In the genomic region with DNA sequence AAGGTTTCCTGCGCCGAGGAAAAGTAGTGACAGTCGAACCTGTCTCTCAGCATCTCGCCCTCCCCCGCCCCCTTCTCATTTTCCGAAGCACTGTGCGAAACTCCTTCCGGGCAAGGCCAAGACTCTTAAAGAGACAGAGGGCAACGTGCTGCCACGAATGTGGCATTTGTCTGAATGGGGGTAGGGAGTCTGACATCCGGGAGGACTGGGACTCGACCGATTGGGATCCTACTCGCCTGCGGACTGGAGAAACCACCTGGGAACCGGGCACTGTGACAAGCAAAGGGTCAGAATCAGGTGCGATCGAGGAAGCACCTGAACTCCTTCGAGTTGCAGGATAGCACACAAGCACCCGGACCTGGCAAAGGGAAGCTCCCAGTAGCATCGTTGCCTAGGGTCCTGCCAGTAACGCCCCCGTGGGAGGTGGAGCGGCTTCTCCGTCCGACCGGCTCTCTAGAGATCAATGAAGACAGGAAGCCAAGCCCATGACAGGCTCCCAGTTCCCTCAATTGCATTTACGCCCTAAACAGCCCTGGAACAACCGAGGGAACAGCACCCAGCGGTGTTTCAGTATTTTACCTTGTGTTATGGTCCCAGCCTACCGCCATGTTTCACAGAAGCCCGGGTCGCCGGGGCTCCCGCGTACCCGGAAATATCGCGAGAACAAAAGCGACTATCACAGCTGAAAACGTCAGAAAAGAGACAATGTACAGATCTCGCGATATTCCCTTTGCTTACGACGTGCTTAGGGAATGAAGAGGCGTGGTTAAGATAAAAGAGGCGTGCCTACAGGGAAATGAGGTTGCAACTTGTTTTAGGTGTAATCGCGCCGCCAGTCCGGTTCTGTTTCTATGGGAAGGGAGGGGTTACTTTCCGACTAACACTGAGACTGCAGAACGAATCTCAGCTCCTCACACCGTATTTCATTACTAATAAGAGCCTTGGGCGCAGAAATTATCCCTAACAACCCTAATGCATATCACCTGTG, we compare ENCODE assay signal across 8 cellular contexts.
DNase-seq lines count a peak whose midpoint lies in the region; ATAC-seq, FAIRE-seq and TF ChIP-seq lines count a peak whose summit lies in the region.

A gene with protein sequence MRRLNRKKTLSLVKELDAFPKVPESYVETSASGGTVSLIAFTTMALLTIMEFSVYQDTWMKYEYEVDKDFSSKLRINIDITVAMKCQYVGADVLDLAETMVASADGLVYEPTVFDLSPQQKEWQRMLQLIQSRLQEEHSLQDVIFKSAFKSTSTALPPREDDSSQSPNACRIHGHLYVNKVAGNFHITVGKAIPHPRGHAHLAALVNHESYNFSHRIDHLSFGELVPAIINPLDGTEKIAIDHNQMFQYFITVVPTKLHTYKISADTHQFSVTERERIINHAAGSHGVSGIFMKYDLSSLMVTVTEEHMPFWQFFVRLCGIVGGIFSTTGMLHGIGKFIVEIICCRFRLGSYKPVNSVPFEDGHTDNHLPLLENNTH (minus strand): TSS at position 637 of the 988 bp plus-strand sequence. CDS start 9,539 bp downstream, outside the sequence.

- DNase-seq in AG09319 (ENCODE audit: extremely low read depth, low read depth): peak; percentile 97
- peak; percentile 98 for DNase-seq in NCI-H446 treated with DMSO at 0.1 percent for 48 hours (lab: John Stamatoyannopoulos, UW)
- peak; percentile 100 for DNase-seq in cerebellar cortex (ENCODE audit: low spot score)
- peak; percentile 73 for DNase-seq in stimulated activated CD4-positive, alpha-beta T cell treated with anti-CD3 and anti-CD28 coated beads, Interleukin-12 subunit alpha, Interleukin-12 subunit beta, amount 100 ng/mL, for 4 hours

- no peak for TF ChIP-seq CTCF in AG09319 (IDR thresholded peaks at IDR 0.05; ENCODE audit: low read depth, low read length)

- ATAC-seq in GM19035 (IDR thresholded peaks at IDR 0.05; ENCODE audit: unreplicated experiment): peak; percentile 96
- peak; percentile 97 for ATAC-seq in HG03354 (IDR thresholded peaks at IDR 0.05; ENCODE audit: poor library complexity, severe bottlenecking, unreplicated experiment)
- ATAC-seq in activated CD4-positive, CD25-positive, alpha-beta regulatory T cell treated with anti-CD3 and anti-CD28 coated beads, Interleukin-2, amount 50 U/mL, for 24 hours: peak; percentile 90 to 92

- peak; percentile 91 for FAIRE-seq in islet of Langerhans (lab: Jason Lieb, UNC)

Comparison
In these comparisons a context has a peak if more than half of its experiments do, and no peak if none do; other contexts are left out.
1. Peak in every context shown above with its lines: DNase-seq and ATAC-seq.